1 cellular context compared by ENCODE assay signal in genomic region chr10:132360766-132361447, GRCh38.
TF ChIP-seq lines count a peak whose summit lies in the region.

No MANE protein-coding gene starts in this region.

TF ChIP-seq in K562, 482 proteins besides CTCF, POLR2A, EP300 and RAD21:
- TF ChIP-seq CREM (IDR thresholded peaks at IDR 0.05; ENCODE audit: low read depth) = peak; percentile 38; the same call in 1 of the 2 replicates
- no peak for TF ChIP-seq UBTF (IDR thresholded peaks at IDR 0.05; ENCODE audit: borderline replicate concordance in 1 of 2, low read depth in 2 of 2, low read length in 2 of 2)
- TF ChIP-seq SUPT5H (IDR thresholded peaks at IDR 0.05) = no peak
- 0 out of 2 replicates have a peak, but pooled peaks have one; percentile 19 for TF ChIP-seq RB1 (IDR thresholded peaks at IDR 0.05; ENCODE audit: low read depth)
- no peak for TF ChIP-seq BACH1 (tag; IDR thresholded peaks at IDR 0.05)
- TF ChIP-seq ZNF23 (CRISPR knock-in tag; IDR thresholded peaks at IDR 0.05) = no peak
- no peak for TF ChIP-seq COPS2 (conservative IDR thresholded peaks at IDR 0.05)
- TF ChIP-seq HINFP (tag; conservative IDR thresholded peaks at IDR 0.05; ENCODE audit: low read depth) = no peak
- peak; percentile 29; the same call in 1 of the 2 replicates for TF ChIP-seq TFAP4 (CRISPR knock-in tag; IDR thresholded peaks at IDR 0.05; ENCODE audit: borderline replicate concordance)
- TF ChIP-seq ZFPM2 (CRISPR knock-in tag; IDR thresholded peaks at IDR 0.05) = no peak
- TF ChIP-seq ZNF347 (CRISPR knock-in tag; IDR thresholded peaks at IDR 0.05; ENCODE audit: low read depth) = no peak
- TF ChIP-seq GABPA (tag; conservative IDR thresholded peaks at IDR 0.05; ENCODE audit: low read depth) = no peak
- no peak for TF ChIP-seq NFYB (IDR thresholded peaks at IDR 0.05; ENCODE audit: extremely low read depth, insufficient read length)
- no peak for TF ChIP-seq NEUROD1 (IDR thresholded peaks at IDR 0.05; ENCODE audit: borderline replicate concordance, low read depth, low read length, partially characterized antibody)
- no peak for TF ChIP-seq HNRNPK (IDR thresholded peaks at IDR 0.05; ENCODE audit: low read depth, low read length, poor library complexity, severe bottlenecking)
- no peak for TF ChIP-seq MECOM (CRISPR knock-in tag; IDR thresholded peaks at IDR 0.05)
- no peak for TF ChIP-seq ZNF140 (CRISPR knock-in tag; IDR thresholded peaks at IDR 0.05)
- TF ChIP-seq SMC3 (conservative IDR thresholded peaks at IDR 0.05; ENCODE audit: insufficient read depth, low read depth, low read length) = peak; percentile 37; the same call in 1 of the 2 replicates
- no peak for TF ChIP-seq ZBTB49 (CRISPR knock-in tag; IDR thresholded peaks at IDR 0.05; ENCODE audit: borderline replicate concordance)
